7 cellular contexts compared by ENCODE assay signal in genomic region chr20:53773066-53773791, GRCh38.
A peak's percentile ranks its signal among the peaks of the same experiment; 100 is the strongest.
DNase-seq lines count a peak whose midpoint lies in the region; ATAC-seq, FAIRE-seq and TF ChIP-seq lines count a peak whose summit lies in the region.
"Not testable (repeated sequence)": the region's sequence is repeated elsewhere in the genome, so short reads cannot be mapped to it uniquely, and the experiment has no call there.

No MANE protein-coding gene starts in this region.

- not testable (repeated sequence) for H3K18ac ChIP-seq in trophoblast cell (ENCODE audit: low read length)

- H3K9me3 ChIP-seq in SK-N-SH; K562 (replicated peaks; ENCODE audit: control insufficient read depth, insufficient read depth, low read depth, low read length); esophagus squamous epithelium; liver (ENCODE audit: control insufficient read depth in 4 of 4, low read length in 3 of 4); trophoblast cell (ENCODE audit: insufficient read depth, low read depth, low read length); thoracic aorta: not testable (repeated sequence)

- H3K4ac ChIP-seq in trophoblast cell (ENCODE audit: low read depth, low read length) = not testable (repeated sequence)

- not testable (repeated sequence) for TF ChIP-seq RAD21 in SK-N-SH (IDR thresholded peaks at IDR 0.05; ENCODE audit: low read length); K562 (CRISPR knock-in tag; conservative IDR thresholded peaks at IDR 0.05 in 1 of 2, IDR thresholded peaks at IDR 0.05 in 1 of 2); liver (IDR thresholded peaks at IDR 0.05)

- BruUV-seq in K562 (replicated peaks; lab: Mats Ljungman, UMichigan) = not testable (repeated sequence)

- H3K36me3 ChIP-seq in SK-N-SH (replicated peaks in 1 of 2; ENCODE audit: control insufficient read depth in 1 of 2, insufficient read depth in 2 of 2, low read length in 1 of 2); K562 (ENCODE audit: control insufficient read depth, insufficient read depth, low read length); esophagus squamous epithelium; liver (ENCODE audit: control insufficient read depth in 4 of 4, insufficient read depth in 3 of 4, low read depth in 1 of 4, low read length in 3 of 4); trophoblast cell (ENCODE audit: control insufficient read depth in 1 of 2, insufficient read depth in 2 of 2, low read length in 2 of 2); thoracic aorta: not testable (repeated sequence)

- H3K9me2 ChIP-seq in SK-N-SH = not testable (repeated sequence)

- H2BK120ac ChIP-seq in trophoblast cell (ENCODE audit: insufficient read depth, low read length, poor library complexity) = not testable (repeated sequence)

- not testable (repeated sequence) for H3K4me3 ChIP-seq in SK-N-SH (ENCODE audit: low read depth in 2 of 2, low read length in 1 of 2); K562; esophagus squamous epithelium; liver (ENCODE audit: low read depth in 1 of 3, low read length in 3 of 3); trophoblast cell (ENCODE audit: low read depth, low read length); thoracic aorta

- CTCF ChIA-PET in SK-N-SH (lab: Yijun Ruan, JAX); K562 (lab: Yijun Ruan, JAX; ENCODE audit: low intra/inter-chr PET ratio): not testable (repeated sequence)

- H3K4me2 ChIP-seq in SK-N-SH = peak overlapping the region; percentile 50
- not testable (repeated sequence) for H3K4me2 ChIP-seq in K562 (ENCODE audit: insufficient read depth, low read length); trophoblast cell (ENCODE audit: low read length)

- peaks cover 0 to 20% of the 10 kb centered on the region in 2 experiments; a peak in 1 of 4 replicates for H3K4me1 ChIP-seq in SK-N-SH (ENCODE audit: control insufficient read depth in 1 of 2, insufficient read depth in 2 of 2, low read depth in 1 of 2, low read length in 1 of 2)
- not testable (repeated sequence) for H3K4me1 ChIP-seq in K562 (replicated peaks in 1 of 2; ENCODE audit: control insufficient read depth in 2 of 2, insufficient read depth in 2 of 2, low read length in 2 of 2); trophoblast cell (ENCODE audit: control insufficient read depth in 1 of 2, insufficient read depth in 2 of 2, low read length in 2 of 2)
- peaks cover 0 to 25% (median 14%) of the 10 kb centered on the region in 3 donors for H3K4me1 ChIP-seq in esophagus squamous epithelium
- H3K4me1 ChIP-seq in liver (ENCODE audit: control insufficient read depth in 4 of 4, insufficient read depth in 4 of 4, low read length in 3 of 4) = peaks cover under 1 to 11% (median 5%) of the 10 kb centered on the region in 4 donors
- peaks cover 5 to 22% of the 10 kb centered on the region in 2 donors for H3K4me1 ChIP-seq in thoracic aorta (ENCODE audit: control insufficient read depth in 1 of 2, low read depth in 2 of 2)

- not testable (repeated sequence) for H2BK12ac ChIP-seq in trophoblast cell (ENCODE audit: low read length)

- not testable (repeated sequence) for H4K91ac ChIP-seq in trophoblast cell (ENCODE audit: low read depth, low read length)

- peaks cover 30% of the 10 kb centered on the region for H3F3A ChIP-seq in SK-N-SH (replicated peaks; ENCODE audit: insufficient read depth)

- intact Hi-C loops in K562 (cut with micrococcal nuclease); esophagus squamous epithelium (cut with DNase I): not testable (repeated sequence)

- not testable (repeated sequence) for TF ChIP-seq POLR2A in K562 (conservative IDR thresholded peaks at IDR 0.05); esophagus squamous epithelium (IDR thresholded peaks at IDR 0.05)

- TF ChIP-seq CTCF in SK-N-SH (IDR thresholded peaks at IDR 0.05); K562 (IDR thresholded peaks at IDR 0.05 in 2 of 3, conservative IDR thresholded peaks at IDR 0.05 in 1 of 3; ENCODE audit: insufficient read depth in 2 of 3, low read depth in 1 of 3, low read length in 3 of 3); esophagus squamous epithelium (IDR thresholded peaks at IDR 0.05); liver (IDR thresholded peaks at IDR 0.05; ENCODE audit: low read depth, low read length, missing input control); thoracic aorta (IDR thresholded peaks at IDR 0.05): not testable (repeated sequence)

- H3K27ac ChIP-seq in SK-N-SH (ENCODE audit: low read depth in 2 of 2, low read length in 1 of 2) (peak overlapping the region; percentile 2 to 100; a peak in 3 of 4 replicates), esophagus squamous epithelium (peak overlapping the region in 3 of 4 donors; percentile 14 to 33 (median 20)), thoracic aorta (peak overlapping the region; percentile 43 to 68)
- not testable (repeated sequence) for H3K27ac ChIP-seq in K562 (ENCODE audit: extremely low read depth, low read depth, low read length); liver (ENCODE audit: low read depth in 1 of 2, low read length in 2 of 2); trophoblast cell (ENCODE audit: low read depth, low read length)

- 64% methylated on average over 10 of the region's 10 CpGs for WGBS in SK-N-SH (ENCODE audit: low lambda C conversion rate)
- 54% methylated on average over 8 of the region's 10 CpGs for WGBS in K562 (ENCODE audit: insufficient coverage, low coverage, missing lambda C conversion rate)
- WGBS in esophagus squamous epithelium, 2 donors = 77 to 79% methylated on average over 10 of the region's 10 CpGs
- 75% methylated on average over 10 of the region's 10 CpGs for WGBS in liver
- WGBS in trophoblast cell (ENCODE audit: extremely low coverage, insufficient coverage, insufficient read length) = no CpG with 5 or more reads among the region's 10 CpGs

- H3K14ac ChIP-seq in trophoblast cell (ENCODE audit: low read length) = not testable (repeated sequence)

- H3K9ac ChIP-seq in SK-N-SH (peak overlapping the region; percentile 88), K562 (ENCODE audit: insufficient read depth in 1 of 2, low read depth in 2 of 2, low read length in 2 of 2) (peak overlapping the region in 1 of 2 experiments; percentile 48; a peak in 1 of 4 replicates)
- not testable (repeated sequence) for H3K9ac ChIP-seq in liver (ENCODE audit: low read depth in 1 of 2, low read length in 2 of 2); trophoblast cell (ENCODE audit: low read length)

- in situ Hi-C loops in K562 (cut with MboI) = not testable (repeated sequence)

- not testable (repeated sequence) for H3K27me3 ChIP-seq in SK-N-SH (ENCODE audit: insufficient read depth); K562 (ENCODE audit: control insufficient read depth in 2 of 2, insufficient read depth in 2 of 2, low read length in 2 of 2); esophagus squamous epithelium; liver (ENCODE audit: control insufficient read depth in 4 of 4, insufficient read depth in 4 of 4, low read length in 3 of 4); trophoblast cell (ENCODE audit: insufficient read depth, low read length); thoracic aorta (replicated peaks; ENCODE audit: insufficient read depth)

- H4K20me1 ChIP-seq in SK-N-SH (ENCODE audit: insufficient read depth); K562 (replicated peaks; ENCODE audit: control insufficient read depth, insufficient read depth, low read length): not testable (repeated sequence)

- H2BK5ac ChIP-seq in trophoblast cell (ENCODE audit: low read depth, low read length, poor library complexity) = not testable (repeated sequence)

- not testable (repeated sequence) for H2AFZ ChIP-seq in SK-N-SH (ENCODE audit: low read depth); trophoblast cell (ENCODE audit: insufficient read depth, low read length, poor library complexity)
- 0 out of 2 replicates have a peak overlapping the region, but pooled peaks have one; percentile 35 for H2AFZ ChIP-seq in K562 (ENCODE audit: low read depth, low read length)

- not testable (repeated sequence) for ATAC-seq in K562; thoracic aorta (ENCODE audit: insufficient number of reproducible peaks, low FRiP score, low read depth)

- H4K8ac ChIP-seq in trophoblast cell (ENCODE audit: low read depth, low read length) = not testable (repeated sequence)

- FAIRE-seq in K562 (lab: Jason Lieb, UNC) = not testable (repeated sequence)

- POLR2A ChIA-PET in SK-N-SH (lab: Yijun Ruan, JAX) (interaction anchor here (0.7 kb wide), 1 partner anchor 22 kb away, joined by 3 read pairs; no protein-coding TSS in a partner anchor), K562 (lab: Yijun Ruan, JAX) (interaction anchor here (1.1 kb wide), 1 partner anchor 19 kb away, joined by 4 read pairs; no protein-coding TSS in a partner anchor)

- DNase-seq in HK-2 (ENCODE audit: unreplicated experiment) = peak; percentile 19
- DNase-seq in SK-N-SH; K562 (ENCODE audit: extremely low read depth in 1 of 4, low spot score in 3 of 4); esophagus squamous epithelium (lab: John Stamatoyannopoulos, UW); thoracic aorta (ENCODE audit: low spot score): not testable (repeated sequence)
- peak; percentile 36 to 71 for DNase-seq in trophoblast cell

- not testable (repeated sequence) for H3K79me2 ChIP-seq in SK-N-SH (ENCODE audit: insufficient read depth); K562 (ENCODE audit: control insufficient read depth, insufficient read depth, low read length); trophoblast cell (ENCODE audit: control insufficient read depth, insufficient read depth, low read length, poor library complexity)

- not testable (repeated sequence) for TF ChIP-seq EP300 in SK-N-SH (IDR thresholded peaks at IDR 0.05; ENCODE audit: borderline replicate concordance in 1 of 2, low read depth in 1 of 2, low read length in 1 of 2); K562 (IDR thresholded peaks at IDR 0.05; ENCODE audit: low read length)

- not testable (repeated sequence) for H3K79me1 ChIP-seq in trophoblast cell (ENCODE audit: low read length)

- not testable (repeated sequence) for H2AK5ac ChIP-seq in trophoblast cell (ENCODE audit: low read length)

- H4K12ac ChIP-seq in trophoblast cell (ENCODE audit: low read depth, low read length) = not testable (repeated sequence)

- H3K23ac ChIP-seq in trophoblast cell (ENCODE audit: low read length) = not testable (repeated sequence)

- H3K9me1 ChIP-seq in K562 (ENCODE audit: control insufficient read depth, insufficient read depth, low read length) = not testable (repeated sequence)
